ENCODE assay signal across 18 cellular contexts in the genomic region with DNA sequence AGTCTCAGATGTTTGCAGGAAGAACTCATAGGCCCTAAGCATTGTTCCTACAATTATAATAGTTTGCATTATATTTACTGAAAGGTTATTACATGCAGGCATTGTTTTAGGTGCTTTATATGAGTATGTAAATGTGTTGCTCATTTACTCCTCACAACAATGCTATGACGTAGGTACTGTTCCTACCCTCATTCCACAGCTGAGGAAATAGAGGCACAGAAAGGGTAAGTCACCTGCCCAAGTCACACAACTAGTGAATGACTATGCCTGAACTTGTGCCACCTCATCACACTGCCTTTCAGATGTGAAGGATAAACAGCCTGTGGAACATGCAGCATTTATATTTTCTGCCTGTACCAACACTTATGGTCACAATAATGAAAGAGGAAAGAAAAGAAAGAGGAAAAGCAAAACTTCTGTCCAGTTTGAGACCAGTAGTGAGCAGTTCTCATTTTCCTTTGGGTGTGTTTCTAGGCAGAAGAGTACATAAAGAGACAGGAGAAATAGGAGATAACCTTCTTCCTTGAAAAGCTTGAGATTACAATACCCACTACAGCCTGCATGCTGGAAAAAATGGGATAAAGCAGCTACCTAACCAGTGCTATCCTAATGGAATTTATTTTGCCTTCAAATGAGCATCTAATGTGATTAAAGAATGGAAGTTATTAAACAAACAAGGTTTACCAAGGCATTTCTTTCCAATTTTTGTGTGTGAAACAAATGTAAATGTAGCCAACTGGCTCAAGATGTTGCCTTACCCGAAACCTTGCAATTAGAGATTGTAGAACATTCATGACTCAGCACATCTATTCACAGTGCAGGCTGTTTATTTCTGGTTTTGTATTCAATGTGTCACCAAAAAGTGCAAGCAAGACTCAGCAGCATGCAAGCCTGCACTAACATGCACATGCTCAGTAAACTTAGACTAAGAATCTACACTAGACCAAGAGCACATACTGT. TPM values are rescaled to one million over a fixed set of nuclear protein-coding genes. Genes with fewer than 3 reads are reported as not detected.
DNase-seq lines count a peak whose midpoint lies in the region; ATAC-seq and TF ChIP-seq lines count a peak whose summit lies in the region.
"Had no signal": no experiment of that assay in that cellular context is flagged by ENCODE, and none has a peak within 500 bp of the region (broad histone marks: within the 10 kb centered on the region; RNA-seq: fewer than 3 reads in every experiment).

No MANE protein-coding gene starts in this region.

- H3K27ac Mint-ChIP-seq in glutamatergic neuron (ENCODE audit: unreplicated experiment) = no peak overlapping the region
- no peak overlapping the region for H3K27ac Mint-ChIP-seq in stimulated activated effector memory CD8-positive, alpha-beta T cell treated with anti-CD3 and anti-CD28 coated beads, Interleukin-12 subunit alpha, Interleukin-12 subunit beta, amount 100 ng/mL, for 72 hours
- H3K27ac Mint-ChIP-seq: IgD-negative memory B cell; natural killer cell treated with Interleukin-12 subunit alpha and Interleukin-12 subunit beta and Interleukin-15 and Interleukin-18, amount 100 ng/mL, for 72 hours had no signal

- dilution Hi-C loops in mammary epithelial cell (cut with HindIII; ENCODE audit: low sequenced_read_pairs) = loop anchor here (5.0 kb wide), 1 partner anchor 56 kb away; no protein-coding TSS in a partner anchor

- H3K27ac ChIP-seq in KMS-11 = peak overlapping the region; percentile 3; the same call in 1 of the 2 replicates
- no peak overlapping the region for H3K27ac ChIP-seq in mammary epithelial cell (ENCODE audit: insufficient read depth, low read depth, low read length)
- H3K27ac ChIP-seq in WERI-Rb-1 = no peak overlapping the region
- H3K27ac ChIP-seq in mesendoderm (ENCODE audit: low read depth, low read length) = no peak overlapping the region
- H3K27ac ChIP-seq: PC-9, prostate gland had no signal

- H3K79me1 ChIP-seq in mesendoderm (ENCODE audit: low read length) = no peaks in the 10 kb centered on the region

- no peak overlapping the region for H2BK15ac ChIP-seq in mesendoderm (replicated peaks; ENCODE audit: low read depth)

- no peaks in the 10 kb centered on the region for H3K9me3 ChIP-seq in mammary epithelial cell (replicated peaks; ENCODE audit: insufficient read depth, low read length)
- no peaks in the 10 kb centered on the region for H3K9me3 ChIP-seq in WERI-Rb-1 (ENCODE audit: severe bottlenecking)
- H3K9me3 ChIP-seq: prostate gland had no signal

- H2AFZ ChIP-seq in KMS-11 (ENCODE audit: low read depth) (peak overlapping the region; percentile 19; the same call in 1 of the 2 replicates), mammary epithelial cell (ENCODE audit: low read depth, low read length) (no peak overlapping the region)
- H2AFZ ChIP-seq: PC-9 had no signal

- TF ChIP-seq CTCF in KMS-11 (conservative IDR thresholded peaks at IDR 0.05; ENCODE audit: low read depth, low read length) (no peak), mammary epithelial cell (conservative IDR thresholded peaks at IDR 0.05 in 1 of 2, IDR thresholded peaks at IDR 0.05 in 1 of 2; ENCODE audit: extremely low read depth in 1 of 2, insufficient read depth in 1 of 2, low read depth in 1 of 2, low read length in 2 of 2) (no peak), WERI-Rb-1 (IDR thresholded peaks at IDR 0.05; ENCODE audit: low read depth, low read length) (no peak), glutamatergic neuron (IDR thresholded peaks at IDR 0.05; ENCODE audit: partially characterized antibody, unreplicated experiment) (no peak)

- H2BK120ac ChIP-seq in mesendoderm (ENCODE audit: low read depth, low read length) = no peak overlapping the region

- H3K27me3 Mint-ChIP-seq in glutamatergic neuron (ENCODE audit: unreplicated experiment) = peaks cover 2% of the 10 kb centered on the region

- H4K20me1 ChIP-seq in KMS-11 (ENCODE audit: insufficient read depth) = no peaks in the 10 kb centered on the region
- H4K20me1 ChIP-seq in mammary epithelial cell (ENCODE audit: insufficient read depth, low read length) = no peaks in the 10 kb centered on the region

- peak; percentile 59 for DNase-seq in Ammon's horn (ENCODE audit: low spot score)
- DNase-seq in mammary epithelial cell = peak; percentile 75
- DNase-seq in globus pallidus (ENCODE audit: low spot score) = peak; percentile 13
- no peak for DNase-seq in WERI-Rb-1
- DNase-seq in mesendoderm = no peak
- DNase-seq in glutamatergic neuron = no peak
- DNase-seq in stimulated activated effector memory CD8-positive, alpha-beta T cell treated with anti-CD3 and anti-CD28 coated beads, Interleukin-12 subunit alpha, Interleukin-12 subunit beta, amount 100 ng/mL, for 72 hours (ENCODE audit: low spot score in 2 of 2) = no peak
- DNase-seq: activated effector memory CD4-positive, alpha-beta T cell treated with anti-CD3 and anti-CD28 coated beads, Interleukin-2, amount 50 U/mL, for 16 hours; NCI-H1417 treated with DMSO at 0.1 percent for 48 hours; PC-9; stimulated activated naive CD8-positive, alpha-beta T cell treated with anti-CD3 and anti-CD28 coated beads, Interleukin-15, Interleukin-2, amounts not matched to agents 100 U/mL and 50 U/mL, for 24 hours had no signal

- H3K79me2 ChIP-seq in KMS-11 (ENCODE audit: insufficient read depth, low read depth) = no peaks in the 10 kb centered on the region
- no peaks in the 10 kb centered on the region for H3K79me2 ChIP-seq in mammary epithelial cell (ENCODE audit: insufficient read depth, low read length)
- H3K79me2 ChIP-seq in mesendoderm (ENCODE audit: control insufficient read depth, insufficient read depth, low read length) = no peaks in the 10 kb centered on the region

- in situ Hi-C loops in mammary epithelial cell (cut with MboI; ENCODE audit: low sequenced_read_pairs in 2 of 2) = no loop called here

- H3K4me1 ChIP-seq in KMS-11 (ENCODE audit: low read depth, poor library complexity, severe bottlenecking) = peaks cover 22% of the 10 kb centered on the region
- H3K4me1 ChIP-seq in mammary epithelial cell (ENCODE audit: insufficient read depth, low read length) = no peaks in the 10 kb centered on the region
- no peaks in the 10 kb centered on the region for H3K4me1 ChIP-seq in mesendoderm (ENCODE audit: control insufficient read depth, low read depth, low read length)
- H3K4me1 ChIP-seq: prostate gland had no signal

- H4K5ac ChIP-seq in mesendoderm (ENCODE audit: low read length) = no peak overlapping the region

- CTCF ChIA-PET in mammary epithelial cell (lab: Charles Lee; ENCODE audit: low non-redundant PET) = no interaction called here

- no peak for ATAC-seq in stimulated activated effector memory CD8-positive, alpha-beta T cell treated with anti-CD3 and anti-CD28 coated beads, Interleukin-12 subunit alpha, Interleukin-12 subunit beta, amount 100 ng/mL, for 72 hours
- ATAC-seq: natural killer cell treated with Interleukin-12 subunit alpha and Interleukin-12 subunit beta and Interleukin-15 and Interleukin-18, amount 100 ng/mL, for 72 hours; stimulated activated naive CD8-positive, alpha-beta T cell treated with anti-CD3 and anti-CD28 coated beads, Interleukin-15, Interleukin-2, amounts not matched to agents 100 U/mL and 50 U/mL, for 24 hours had no signal

- H3K4me3 Mint-ChIP-seq in glutamatergic neuron (ENCODE audit: unreplicated experiment) = no peak overlapping the region
- no peak overlapping the region for H3K4me3 Mint-ChIP-seq in stimulated activated effector memory CD8-positive, alpha-beta T cell treated with anti-CD3 and anti-CD28 coated beads, Interleukin-12 subunit alpha, Interleukin-12 subunit beta, amount 100 ng/mL, for 72 hours
- H3K4me3 Mint-ChIP-seq: IgD-negative memory B cell; natural killer cell treated with Interleukin-12 subunit alpha and Interleukin-12 subunit beta and Interleukin-15 and Interleukin-18, amount 100 ng/mL, for 72 hours had no signal

- peaks cover 8% of the 10 kb centered on the region for H3K36me3 Mint-ChIP-seq in glutamatergic neuron (ENCODE audit: unreplicated experiment)
- no peaks in the 10 kb centered on the region for H3K36me3 Mint-ChIP-seq in stimulated activated effector memory CD8-positive, alpha-beta T cell treated with anti-CD3 and anti-CD28 coated beads, Interleukin-12 subunit alpha, Interleukin-12 subunit beta, amount 100 ng/mL, for 72 hours
- H3K36me3 Mint-ChIP-seq: IgD-negative memory B cell; natural killer cell treated with Interleukin-12 subunit alpha and Interleukin-12 subunit beta and Interleukin-15 and Interleukin-18, amount 100 ng/mL, for 72 hours had no signal

- intact Hi-C loops in mammary epithelial cell (cut with micrococcal nuclease) = no loop called here

- no TSS peak for BruUV-seq in mammary epithelial cell (replicated peaks; lab: Mats Ljungman, UMichigan)

- no peak overlapping the region for H4K8ac ChIP-seq in mesendoderm (ENCODE audit: low read depth, low read length)

- no peak overlapping the region for H2BK5ac ChIP-seq in mesendoderm (ENCODE audit: low read length)

- no peak overlapping the region for H3K4me3 ChIP-seq in KMS-11 (IDR thresholded peaks at IDR 0.05; ENCODE audit: insufficient read depth, low read depth, low read length)
- H3K4me3 ChIP-seq in mammary epithelial cell (replicated peaks in 1 of 3; ENCODE audit: insufficient read depth in 1 of 3, low read depth in 2 of 3, low read length in 3 of 3) = no peak overlapping the region
- H3K4me3 ChIP-seq in WERI-Rb-1 (ENCODE audit: low read depth, low read length) = no peak overlapping the region
- H3K4me3 ChIP-seq in mesendoderm (ENCODE audit: low read length) = no peak overlapping the region
- H3K4me3 ChIP-seq: PC-9, prostate gland had no signal

- no peaks in the 10 kb centered on the region for H3K4me1 Mint-ChIP-seq in glutamatergic neuron (ENCODE audit: low read depth, unreplicated experiment)
- H3K4me1 Mint-ChIP-seq in stimulated activated effector memory CD8-positive, alpha-beta T cell treated with anti-CD3 and anti-CD28 coated beads, Interleukin-12 subunit alpha, Interleukin-12 subunit beta, amount 100 ng/mL, for 72 hours = no peaks in the 10 kb centered on the region
- H3K4me1 Mint-ChIP-seq: IgD-negative memory B cell had no signal

- H3K27me3 ChIP-seq in KMS-11 (ENCODE audit: insufficient read depth, low read depth) (no peaks in the 10 kb centered on the region), mammary epithelial cell (ENCODE audit: insufficient read depth, low read length) (no peaks in the 10 kb centered on the region), WERI-Rb-1 (ENCODE audit: insufficient read depth, low read depth, severe bottlenecking) (no peaks in the 10 kb centered on the region), mesendoderm (ENCODE audit: insufficient read depth, low read length, poor library complexity) (no peaks in the 10 kb centered on the region)

- H3K18ac ChIP-seq in mesendoderm (ENCODE audit: low read length) = no peak overlapping the region

- H3K36me3 ChIP-seq in KMS-11 (ENCODE audit: insufficient read depth) (no peaks in the 10 kb centered on the region), mammary epithelial cell (ENCODE audit: insufficient read depth, low read length) (no peaks in the 10 kb centered on the region), WERI-Rb-1 (no peaks in the 10 kb centered on the region), mesendoderm (ENCODE audit: control insufficient read depth, insufficient read depth, low read length) (no peaks in the 10 kb centered on the region)
- H3K36me3 ChIP-seq: prostate gland had no signal

- H3K9ac ChIP-seq in KMS-11 (no peak overlapping the region), mammary epithelial cell (ENCODE audit: insufficient read depth, low read length) (no peak overlapping the region), mesendoderm (ENCODE audit: low read length) (no peak overlapping the region)

- H3K4me2 ChIP-seq in KMS-11 = peak overlapping the region; percentile 16
- H3K4me2 ChIP-seq in mammary epithelial cell (ENCODE audit: insufficient read depth, low read depth, low read length) = no peak overlapping the region
- no peak overlapping the region for H3K4me2 ChIP-seq in mesendoderm (ENCODE audit: low read length)
- H3K4me2 ChIP-seq: PC-9 had no signal

- no peak overlapping the region for H3K56ac ChIP-seq in mesendoderm (ENCODE audit: low read length)

- WGBS in mammary epithelial cell (ENCODE audit: low coverage, missing lambda C conversion rate) = 73% methylated on average over 2 of the region's 2 CpGs
- WGBS in mesendoderm (ENCODE audit: extremely low coverage, insufficient coverage, low lambda C conversion rate) = no CpG with 5 or more reads among the region's 2 CpGs

- H3K4ac ChIP-seq in mesendoderm (ENCODE audit: low read depth, low read length) = no peak overlapping the region

- H3K9me3 Mint-ChIP-seq in glutamatergic neuron (ENCODE audit: unreplicated experiment) = no peaks in the 10 kb centered on the region
- peaks cover 3% of the 10 kb centered on the region for H3K9me3 Mint-ChIP-seq in stimulated activated effector memory CD8-positive, alpha-beta T cell treated with anti-CD3 and anti-CD28 coated beads, Interleukin-12 subunit alpha, Interleukin-12 subunit beta, amount 100 ng/mL, for 72 hours
- H3K9me3 Mint-ChIP-seq: IgD-negative memory B cell; natural killer cell treated with Interleukin-12 subunit alpha and Interleukin-12 subunit beta and Interleukin-15 and Interleukin-18, amount 100 ng/mL, for 72 hours had no signal

- H3K23ac ChIP-seq in mesendoderm (ENCODE audit: low read length) = no peak overlapping the region

- no peak overlapping the region for H2AK5ac ChIP-seq in mesendoderm (ENCODE audit: low read length)

RNA-seq across cellular contexts. Expression of a gene that starts 20.5 kb away (rescaled TPM):
- total RNA-seq in mammary epithelial cell = 10 to 100 TPM in 1 of 2 donors, 1 to 10 TPM in 1; 4.8 to 11.5 TPM
- 1.6 TPM for polyA plus RNA-seq in mammary epithelial cell
- not detected for polyA minus RNA-seq in mammary epithelial cell
- polyA plus RNA-seq in mesendoderm (2013, experiment 1 of 2) = 0.42 TPM
- polyA plus RNA-seq in mesendoderm (2013, experiment 2 of 2) = 0.39 TPM
- 1.7 TPM for total RNA-seq in glutamatergic neuron (ENCODE audit: unreplicated experiment)
- total RNA-seq: dermis microvascular lymphatic vessel endothelial cell; fibroblast of villous mesenchyme; natural killer cell treated with Interleukin-12 subunit alpha and Interleukin-12 subunit beta and Interleukin-15 and Interleukin-18, amount 100 ng/mL, for 72 hours; NCI-H460; PC-9 had no signal

RNA-seq across cellular contexts. Expression of a gene that starts 57.0 kb away (rescaled TPM):
- 10 to 100 TPM; 11.5 to 43.0 TPM for total RNA-seq in mammary epithelial cell
- 13.1 TPM for polyA plus RNA-seq in mammary epithelial cell
- 7.9 TPM for polyA minus RNA-seq in mammary epithelial cell
- polyA plus RNA-seq in mesendoderm (2013, experiment 1 of 2) = 109 TPM
- 108 TPM for polyA plus RNA-seq in mesendoderm (2013, experiment 2 of 2)
- 130 TPM for total RNA-seq in glutamatergic neuron (ENCODE audit: unreplicated experiment)

Comparison
In these comparisons a context has a peak if more than half of its experiments do, and no peak if none do; other contexts are left out.
1. DNase-seq: peak in Ammon's horn (single experiment), mammary epithelial cell (single experiment) and globus pallidus (single experiment); none in WERI-Rb-1 (single experiment), mesendoderm (single experiment), glutamatergic neuron (single experiment) and stimulated activated effector memory CD8-positive, alpha-beta T cell treated with anti-CD3 and anti-CD28 coated beads, Interleukin-12 subunit alpha, Interleukin-12 subunit beta, amount 100 ng/mL, for 72 hours (0 of 2).